In genomic region chr1:44029911-44030605, GRCh38 we compare ENCODE assay signal across 1 cellular context.
TF ChIP-seq lines count a peak whose summit lies in the region.

No MANE protein-coding gene starts in this region.

TF ChIP-seq in HepG2, 621 proteins besides CTCF, POLR2A, EP300 and RAD21 (continued from another document and continues in another):
- TF ChIP-seq, protein P1, sequence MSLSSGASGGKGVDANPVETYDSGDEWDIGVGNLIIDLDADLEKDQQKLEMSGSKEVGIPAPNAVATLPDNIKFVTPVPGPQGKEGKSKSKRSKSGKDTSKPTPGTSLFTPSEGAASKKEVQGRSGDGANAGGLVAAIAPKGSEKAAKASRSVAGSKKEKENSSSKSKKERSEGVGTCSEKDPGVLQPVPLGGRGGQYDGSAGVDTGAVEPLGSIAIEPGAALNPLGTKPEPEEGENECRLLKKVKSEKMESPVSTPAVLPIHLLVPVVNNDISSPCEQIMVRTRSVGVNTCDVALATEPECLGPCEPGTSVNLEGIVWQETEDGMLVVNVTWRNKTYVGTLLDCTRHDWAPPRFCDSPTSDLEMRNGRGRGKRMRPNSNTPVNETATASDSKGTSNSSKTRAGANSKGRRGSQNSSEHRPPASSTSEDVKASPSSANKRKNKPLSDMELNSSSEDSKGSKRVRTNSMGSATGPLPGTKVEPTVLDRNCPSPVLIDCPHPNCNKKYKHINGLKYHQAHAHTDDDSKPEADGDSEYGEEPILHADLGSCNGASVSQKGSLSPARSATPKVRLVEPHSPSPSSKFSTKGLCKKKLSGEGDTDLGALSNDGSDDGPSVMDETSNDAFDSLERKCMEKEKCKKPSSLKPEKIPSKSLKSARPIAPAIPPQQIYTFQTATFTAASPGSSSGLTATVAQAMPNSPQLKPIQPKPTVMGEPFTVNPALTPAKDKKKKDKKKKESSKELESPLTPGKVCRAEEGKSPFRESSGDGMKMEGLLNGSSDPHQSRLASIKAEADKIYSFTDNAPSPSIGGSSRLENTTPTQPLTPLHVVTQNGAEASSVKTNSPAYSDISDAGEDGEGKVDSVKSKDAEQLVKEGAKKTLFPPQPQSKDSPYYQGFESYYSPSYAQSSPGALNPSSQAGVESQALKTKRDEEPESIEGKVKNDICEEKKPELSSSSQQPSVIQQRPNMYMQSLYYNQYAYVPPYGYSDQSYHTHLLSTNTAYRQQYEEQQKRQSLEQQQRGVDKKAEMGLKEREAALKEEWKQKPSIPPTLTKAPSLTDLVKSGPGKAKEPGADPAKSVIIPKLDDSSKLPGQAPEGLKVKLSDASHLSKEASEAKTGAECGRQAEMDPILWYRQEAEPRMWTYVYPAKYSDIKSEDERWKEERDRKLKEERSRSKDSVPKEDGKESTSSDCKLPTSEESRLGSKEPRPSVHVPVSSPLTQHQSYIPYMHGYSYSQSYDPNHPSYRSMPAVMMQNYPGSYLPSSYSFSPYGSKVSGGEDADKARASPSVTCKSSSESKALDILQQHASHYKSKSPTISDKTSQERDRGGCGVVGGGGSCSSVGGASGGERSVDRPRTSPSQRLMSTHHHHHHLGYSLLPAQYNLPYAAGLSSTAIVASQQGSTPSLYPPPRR (CRISPR knock-in tag; IDR thresholded peaks at IDR 0.05; ENCODE audit: borderline replicate concordance) = no peak; the same call in 1 of the 2 replicates
- TF ChIP-seq ZIK1 (CRISPR knock-in tag; IDR thresholded peaks at IDR 0.05; ENCODE audit: borderline replicate concordance, low read depth) (no peak), ZNF296 (CRISPR knock-in tag; conservative IDR thresholded peaks at IDR 0.05) (no peak), MZF1 (CRISPR knock-in tag; IDR thresholded peaks at IDR 0.05; ENCODE audit: borderline replicate concordance) (no peak), KAT2B (IDR thresholded peaks at IDR 0.05; ENCODE audit: borderline replicate concordance, low read depth, low read length) (no peak), ZNF225 (CRISPR knock-in tag; IDR thresholded peaks at IDR 0.05) (no peak), DPF2 (CRISPR knock-in tag; IDR thresholded peaks at IDR 0.05; ENCODE audit: borderline replicate concordance, low read depth) (0 out of 2 replicates have a peak, but pooled peaks have one; percentile 26), TBX3 (IDR thresholded peaks at IDR 0.05; ENCODE audit: borderline replicate concordance) (no peak), KIAA2018 (CRISPR knock-in tag; IDR thresholded peaks at IDR 0.05; ENCODE audit: borderline replicate concordance) (peak; percentile 41; the same call in 1 of the 2 replicates), KLF16 (CRISPR knock-in tag; IDR thresholded peaks at IDR 0.05) (peak in 1 of 2 experiments; percentile 74; a peak in 1 of 4 replicates), MXI1 (IDR thresholded peaks at IDR 0.05; ENCODE audit: borderline replicate concordance, low read depth, low read length) (peak; percentile 73; the same call in 2 of the 3 replicates), IKZF1 (IDR thresholded peaks at IDR 0.05) (no peak), JUN (CRISPR knock-in tag; IDR thresholded peaks at IDR 0.05) (no peak), WIZ (CRISPR knock-in tag; IDR thresholded peaks at IDR 0.05) (no peak), TFE3 (CRISPR knock-in tag; IDR thresholded peaks at IDR 0.05) (no peak), IKZF5 (CRISPR knock-in tag; IDR thresholded peaks at IDR 0.05) (no peak), ZNF335 (CRISPR knock-in tag; IDR thresholded peaks at IDR 0.05) (no peak), NFKB2 (CRISPR knock-in tag; IDR thresholded peaks at IDR 0.05; ENCODE audit: borderline replicate concordance) (peak; percentile 21; the same call in 1 of the 2 replicates), SMARCC2 (IDR thresholded peaks at IDR 0.05) (no peak), ZFP91 (CRISPR knock-in tag; IDR thresholded peaks at IDR 0.05; ENCODE audit: borderline replicate concordance) (peak; percentile 99)
- TF ChIP-seq, protein P2, sequence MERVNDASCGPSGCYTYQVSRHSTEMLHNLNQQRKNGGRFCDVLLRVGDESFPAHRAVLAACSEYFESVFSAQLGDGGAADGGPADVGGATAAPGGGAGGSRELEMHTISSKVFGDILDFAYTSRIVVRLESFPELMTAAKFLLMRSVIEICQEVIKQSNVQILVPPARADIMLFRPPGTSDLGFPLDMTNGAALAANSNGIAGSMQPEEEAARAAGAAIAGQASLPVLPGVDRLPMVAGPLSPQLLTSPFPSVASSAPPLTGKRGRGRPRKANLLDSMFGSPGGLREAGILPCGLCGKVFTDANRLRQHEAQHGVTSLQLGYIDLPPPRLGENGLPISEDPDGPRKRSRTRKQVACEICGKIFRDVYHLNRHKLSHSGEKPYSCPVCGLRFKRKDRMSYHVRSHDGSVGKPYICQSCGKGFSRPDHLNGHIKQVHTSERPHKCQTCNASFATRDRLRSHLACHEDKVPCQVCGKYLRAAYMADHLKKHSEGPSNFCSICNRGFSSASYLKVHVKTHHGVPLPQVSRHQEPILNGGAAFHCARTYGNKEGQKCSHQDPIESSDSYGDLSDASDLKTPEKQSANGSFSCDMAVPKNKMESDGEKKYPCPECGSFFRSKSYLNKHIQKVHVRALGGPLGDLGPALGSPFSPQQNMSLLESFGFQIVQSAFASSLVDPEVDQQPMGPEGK (CRISPR knock-in tag; IDR thresholded peaks at IDR 0.05) = peak; percentile 31; the same call in 1 of the 2 replicates
- TF ChIP-seq, protein P3, sequence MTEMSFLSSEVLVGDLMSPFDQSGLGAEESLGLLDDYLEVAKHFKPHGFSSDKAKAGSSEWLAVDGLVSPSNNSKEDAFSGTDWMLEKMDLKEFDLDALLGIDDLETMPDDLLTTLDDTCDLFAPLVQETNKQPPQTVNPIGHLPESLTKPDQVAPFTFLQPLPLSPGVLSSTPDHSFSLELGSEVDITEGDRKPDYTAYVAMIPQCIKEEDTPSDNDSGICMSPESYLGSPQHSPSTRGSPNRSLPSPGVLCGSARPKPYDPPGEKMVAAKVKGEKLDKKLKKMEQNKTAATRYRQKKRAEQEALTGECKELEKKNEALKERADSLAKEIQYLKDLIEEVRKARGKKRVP (CRISPR knock-in tag; IDR thresholded peaks at IDR 0.05) = peak; percentile 72 to 99; a peak in 3 of 4 replicates
- TF ChIP-seq, protein P4, sequence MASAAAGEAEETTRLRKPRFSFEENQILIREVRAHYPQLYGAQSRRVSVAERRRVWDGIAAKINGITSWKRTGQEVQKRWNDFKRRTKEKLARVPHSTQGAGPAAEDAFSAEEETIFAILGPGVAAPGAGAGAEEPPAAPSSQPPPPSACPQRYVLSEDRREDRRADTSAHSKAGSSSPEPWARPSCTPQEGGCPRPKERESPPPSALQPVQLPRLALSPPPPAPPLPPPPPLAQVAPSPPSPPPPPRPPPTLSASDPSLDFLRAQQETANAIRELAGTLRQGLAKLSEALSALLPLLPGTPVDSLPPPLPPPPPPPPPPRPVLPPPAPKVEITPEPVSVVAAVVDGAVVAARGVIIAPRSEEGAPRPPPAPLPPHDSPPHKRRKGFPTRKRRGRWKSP (CRISPR knock-in tag; IDR thresholded peaks at IDR 0.05) = no peak
- TF ChIP-seq, protein P5, sequence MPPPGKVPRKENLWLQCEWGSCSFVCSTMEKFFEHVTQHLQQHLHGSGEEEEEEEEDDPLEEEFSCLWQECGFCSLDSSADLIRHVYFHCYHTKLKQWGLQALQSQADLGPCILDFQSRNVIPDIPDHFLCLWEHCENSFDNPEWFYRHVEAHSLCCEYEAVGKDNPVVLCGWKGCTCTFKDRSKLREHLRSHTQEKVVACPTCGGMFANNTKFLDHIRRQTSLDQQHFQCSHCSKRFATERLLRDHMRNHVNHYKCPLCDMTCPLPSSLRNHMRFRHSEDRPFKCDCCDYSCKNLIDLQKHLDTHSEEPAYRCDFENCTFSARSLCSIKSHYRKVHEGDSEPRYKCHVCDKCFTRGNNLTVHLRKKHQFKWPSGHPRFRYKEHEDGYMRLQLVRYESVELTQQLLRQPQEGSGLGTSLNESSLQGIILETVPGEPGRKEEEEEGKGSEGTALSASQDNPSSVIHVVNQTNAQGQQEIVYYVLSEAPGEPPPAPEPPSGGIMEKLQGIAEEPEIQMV (CRISPR knock-in tag; IDR thresholded peaks at IDR 0.05; ENCODE audit: low read depth) = no peak
- TF ChIP-seq, protein P6, sequence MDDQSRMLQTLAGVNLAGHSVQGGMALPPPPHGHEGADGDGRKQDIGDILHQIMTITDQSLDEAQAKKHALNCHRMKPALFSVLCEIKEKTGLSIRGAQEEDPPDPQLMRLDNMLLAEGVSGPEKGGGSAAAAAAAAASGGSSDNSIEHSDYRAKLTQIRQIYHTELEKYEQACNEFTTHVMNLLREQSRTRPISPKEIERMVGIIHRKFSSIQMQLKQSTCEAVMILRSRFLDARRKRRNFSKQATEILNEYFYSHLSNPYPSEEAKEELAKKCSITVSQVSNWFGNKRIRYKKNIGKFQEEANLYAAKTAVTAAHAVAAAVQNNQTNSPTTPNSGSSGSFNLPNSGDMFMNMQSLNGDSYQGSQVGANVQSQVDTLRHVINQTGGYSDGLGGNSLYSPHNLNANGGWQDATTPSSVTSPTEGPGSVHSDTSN (CRISPR knock-in tag; IDR thresholded peaks at IDR 0.05; ENCODE audit: borderline replicate concordance) = no peak
